10 cellular contexts compared by ENCODE assay signal in genomic region chr1:203776636-203777035, GRCh38. TPM values are rescaled to one million over a fixed set of nuclear protein-coding genes. Genes with fewer than 3 reads are reported as not detected.
A peak's percentile ranks its signal among the peaks of the same experiment; 100 is the strongest.
DNase-seq lines count a peak whose midpoint lies in the region; ATAC-seq and TF ChIP-seq lines count a peak whose summit lies in the region.
"Had no signal": no experiment of that assay in that cellular context is flagged by ENCODE, and none has a peak within 500 bp of the region (broad histone marks: within the 10 kb centered on the region; RNA-seq: fewer than 3 reads in every experiment).

No MANE protein-coding gene starts in this region.

- in situ Hi-C loops in brain microvascular endothelial cell (cut with HindIII; ENCODE audit: low pct_ligation_motif_present, low sequenced_read_pairs): no loop called here

- TF ChIP-seq CTCF in BE2C (IDR thresholded peaks at IDR 0.05; ENCODE audit: low read depth, low read length): peak; percentile 35
- peak; percentile 26 for TF ChIP-seq CTCF in brain microvascular endothelial cell (IDR thresholded peaks at IDR 0.05; ENCODE audit: low read depth, low read length, missing control alignments)

- ATAC-seq in HG03196 (IDR thresholded peaks at IDR 0.05; ENCODE audit: unreplicated experiment) (no peak), HG02885 (IDR thresholded peaks at IDR 0.05; ENCODE audit: poor library complexity, unreplicated experiment) (no peak), GM18870 (IDR thresholded peaks at IDR 0.05; ENCODE audit: unreplicated experiment) (no peak)

- no peaks in the 10 kb centered on the region for H3K4me1 ChIP-seq in BE2C
- H3K4me1 ChIP-seq: SJCRH30 had no signal

- DNase-seq in BE2C: no peak
- DNase-seq in HT-29 (ENCODE audit: low spot score): peak; percentile 16
- DNase-seq in brain microvascular endothelial cell: no peak
- DNase-seq in medulla oblongata (ENCODE audit: extremely low spot score): peak; percentile 70
- DNase-seq in SHP77 (lab: John Stamatoyannopoulos, UW): no peak
- DNase-seq: ovary had no signal

- H3K9me3 ChIP-seq in BE2C: no peaks in the 10 kb centered on the region
- H3K9me3 ChIP-seq: ovary, SJCRH30 had no signal

- H3K27me3 ChIP-seq in BE2C (no peaks in the 10 kb centered on the region), brain microvascular endothelial cell (replicated peaks) (no peaks in the 10 kb centered on the region)
- H3K27me3 ChIP-seq: ovary had no signal

- H3K36me3 ChIP-seq in BE2C (no peaks in the 10 kb centered on the region), brain microvascular endothelial cell (replicated peaks) (no peaks in the 10 kb centered on the region)
- H3K36me3 ChIP-seq: ovary, SJCRH30 had no signal

- no peak overlapping the region for H3K27ac ChIP-seq in brain microvascular endothelial cell
- H3K27ac ChIP-seq: ovary, SJCRH30 had no signal

- H3K4me3 ChIP-seq in BE2C (ENCODE audit: low read depth, low read length) (no peak overlapping the region), brain microvascular endothelial cell (ENCODE audit: low read depth, low read length) (no peak overlapping the region)
- H3K4me3 ChIP-seq: ovary, SJCRH30 had no signal

RNA-seq across cellular contexts. Expression of gene LAX1, which starts 11.7 kb away (rescaled TPM):
- polyA plus RNA-seq in BE2C (2012; ENCODE audit: insufficient read depth, insufficient read length, low read depth): not detected
- not detected in 2 replicates for total RNA-seq in HT-29 (2014; rRNA removed; shearing (Covaris generic))
- total RNA-seq: SJCRH30 had no signal

RNA-seq across cellular contexts. Expression of gene ZBED6, which starts 18.8 kb away (rescaled TPM):
- polyA plus RNA-seq in BE2C (2012; ENCODE audit: insufficient read depth, insufficient read length, low read depth): 1.9 TPM
- 7.6 and 8.3 TPM in 2 replicates for total RNA-seq in HT-29 (2014; rRNA removed; shearing (Covaris generic))

RNA-seq across cellular contexts. Expression of gene ZC3H11A, which starts 18.8 kb away (rescaled TPM):
- polyA plus RNA-seq in BE2C (2012; ENCODE audit: insufficient read depth, insufficient read length, low read depth): 93.4 TPM
- 47.9 and 55.5 TPM in 2 replicates for total RNA-seq in HT-29 (2014; rRNA removed; shearing (Covaris generic))

Comparison
In these comparisons a context has a peak if more than half of its experiments do, and no peak if none do; other contexts are left out.
1. DNase-seq: peak in HT-29 (single experiment) and medulla oblongata (single experiment); none in BE2C (single experiment), brain microvascular endothelial cell (single experiment) and SHP77 (0 of 2).